18 cellular contexts compared by ENCODE assay signal in genomic region chr6:53412751-53413150, GRCh38.
A peak's percentile ranks its signal among the peaks of the same experiment; 100 is the strongest.
DNase-seq lines count a peak whose midpoint lies in the region; ATAC-seq and TF ChIP-seq lines count a peak whose summit lies in the region.
"Had no signal": no experiment of that assay in that cellular context is flagged by ENCODE, and none has a peak within 500 bp of the region (broad histone marks: within the 10 kb centered on the region; RNA-seq: fewer than 3 reads in every experiment).

No MANE protein-coding gene starts in this region.

- intact Hi-C loops in right lobe of liver (cut with DNase I), result no loop called here

- peak overlapping the region in 1 of 3 donors; percentile 73 for H3K27ac ChIP-seq in right lobe of liver

- TF ChIP-seq CTCF in fibroblast of mammary gland (conservative IDR thresholded peaks at IDR 0.05; ENCODE audit: control insufficient read depth, insufficient read depth, low read depth, low read length) (no peak), right lobe of liver (IDR thresholded peaks at IDR 0.05) (no peak)

- WGBS in right lobe of liver (ENCODE audit: insufficient coverage, low coverage, low lambda C conversion rate, missing lambda C conversion rate), result 10% methylated on average over 1 of the region's 1 CpG

- no peak for TF ChIP-seq POLR2A in right lobe of liver (IDR thresholded peaks at IDR 0.05)

- no peak overlapping the region for H3K4me3 ChIP-seq in fibroblast of mammary gland (ENCODE audit: control insufficient read depth, low read depth, low read length)
- no peak overlapping the region for H3K4me3 ChIP-seq in right lobe of liver

- DNase-seq in NOMO-1 treated with DMSO at 0.1 percent for 48 hours (lab: John Stamatoyannopoulos, UW; ENCODE audit: unreplicated experiment) (peak; percentile 15), NOMO-1 treated with dmso at 0.1 percent for 144 hours (lab: John Stamatoyannopoulos, UW; ENCODE audit: unreplicated experiment) (no peak), fibroblast of mammary gland (ENCODE audit: low read depth) (peak; percentile 42), right lobe of liver (no peak), NK-92 (lab: John Stamatoyannopoulos, UW; ENCODE audit: unreplicated experiment) (no peak), ecto neural progenitor cell (ENCODE audit: low spot score) (no peak)
- DNase-seq: 8988T; CD4-positive, CD25-positive, alpha-beta regulatory T cell; COR-L47; DMS 273 treated with DMSO at 0.1 percent for 48 hours; DND-41; H7; NCI-H1417 treated with DMSO at 0.1 percent for 48 hours; NCI-H187 treated with DMSO at 0.1 percent for 48 hours; NCI-H2227 treated with DMSO at 0.1 percent for 48 hours; NCI-H510A treated with DMSO at 0.1 percent for 48 hours had no signal

- H3K9me3 ChIP-seq in right lobe of liver, result no peaks in the 10 kb centered on the region

- peaks cover 0 to 32% (median 11%) of the 10 kb centered on the region in 4 donors for H3K4me1 ChIP-seq in right lobe of liver

- no peaks in the 10 kb centered on the region for H3K36me3 ChIP-seq in right lobe of liver

- peak; percentile 65 to 77 (median 70) for ATAC-seq in right lobe of liver
- ATAC-seq in HG03565 (IDR thresholded peaks at IDR 0.05; ENCODE audit: unreplicated experiment), result no peak
- no peak for ATAC-seq in HG03196 (IDR thresholded peaks at IDR 0.05; ENCODE audit: unreplicated experiment)

- no peaks in the 10 kb centered on the region for H3K27me3 ChIP-seq in right lobe of liver

Comparison
In these comparisons a context has a peak if more than half of its experiments do, and no peak if none do; other contexts are left out.
1. DNase-seq: peak in NOMO-1 treated with DMSO at 0.1 percent for 48 hours (single experiment) and fibroblast of mammary gland (single experiment); none in NOMO-1 treated with dmso at 0.1 percent for 144 hours (single experiment), right lobe of liver (0 of 3), NK-92 (single experiment) and ecto neural progenitor cell (single experiment).
2. ATAC-seq: peak in right lobe of liver (4 of 4); none in HG03565 (single experiment) and HG03196 (single experiment).